Comparison of ENCODE assay signal across 1 cellular context in genomic region chr4:71288875-71289274, GRCh38.
TF ChIP-seq lines count a peak whose summit lies in the region.

No MANE protein-coding gene starts in this region.

TF ChIP-seq in IMR-90, 13 proteins besides CTCF, POLR2A, EP300 and RAD21:
- TF ChIP-seq RFX5 (IDR thresholded peaks at IDR 0.05; ENCODE audit: low read depth, low read length) (no peak), NFE2L2 (IDR thresholded peaks at IDR 0.05; ENCODE audit: low read depth, low read length) (no peak), BHLHE40 (IDR thresholded peaks at IDR 0.05; ENCODE audit: low read depth, low read length) (no peak), CEBPB (IDR thresholded peaks at IDR 0.05; ENCODE audit: low read depth, low read length) (no peak)
